Comparison of ENCODE assay signal across 8 cellular contexts in the genomic region with DNA sequence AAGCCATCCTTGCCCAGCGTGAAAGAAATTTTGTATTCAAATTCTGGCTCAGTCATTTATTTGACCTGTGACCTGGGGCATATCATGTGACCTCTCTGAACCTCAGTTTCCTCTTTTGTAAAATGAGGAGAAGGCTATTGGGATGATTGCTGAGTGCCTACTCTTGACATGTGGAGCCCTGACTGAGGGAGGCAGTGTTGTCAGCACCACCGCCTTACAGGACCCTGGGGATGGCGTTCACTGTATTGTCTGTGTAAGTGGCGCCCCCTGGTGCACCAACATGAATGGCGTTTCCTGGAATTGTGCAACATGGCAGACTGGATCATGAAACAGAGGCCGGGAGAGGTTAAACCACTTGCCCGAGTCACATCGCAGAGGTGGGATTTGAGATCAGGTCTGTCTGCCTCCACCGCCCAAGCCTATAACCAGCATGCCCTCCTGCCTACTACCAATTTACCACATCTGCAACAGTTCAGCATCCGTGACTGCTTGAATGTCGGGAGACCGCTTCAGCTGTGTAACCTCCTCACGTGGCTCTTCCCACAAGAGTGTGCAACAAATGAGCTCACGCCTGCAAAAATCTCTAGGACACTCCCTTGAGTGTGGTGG. TPM values are rescaled to one million over a fixed set of nuclear protein-coding genes. Genes with fewer than 3 reads are reported as not detected.
A peak's percentile ranks its signal among the peaks of the same experiment; 100 is the strongest.
DNase-seq lines count a peak whose midpoint lies in the region; ATAC-seq lines count a peak whose summit lies in the region.

No MANE protein-coding gene starts in this region.

- DNase-seq in GM04503 (ENCODE audit: low read depth) (peak; percentile 51), NCI-H345 (lab: John Stamatoyannopoulos, UW) (peak; percentile 81), left colon (peak; percentile 75 to 95)
- peak; percentile 28 to 80 (median 52) for DNase-seq in activated CD4-positive, CD25-positive, alpha-beta regulatory T cell (lab: John Stamatoyannopoulos, UW)
- DNase-seq in central memory CD4-positive, alpha-beta T cell: peak; percentile 73
- DNase-seq in stimulated activated CD4-positive, alpha-beta T cell treated with anti-CD3 and anti-CD28 coated beads, Interleukin-2, amount 100 ng/mL, for 4 hours (ENCODE audit: low read depth): peak; percentile 75

- ATAC-seq in HG02981 (IDR thresholded peaks at IDR 0.05; ENCODE audit: unreplicated experiment): peak; percentile 87
- peak; percentile 99 for ATAC-seq in left colon
- no peak for ATAC-seq in GM19023 (IDR thresholded peaks at IDR 0.05; ENCODE audit: unreplicated experiment)

- intact Hi-C loops in left colon (cut with DNase I, micrococcal nuclease): no loop called here

RNA-seq across cellular contexts. Expression of a gene that starts 20.1 kb away (rescaled TPM):
- total RNA-seq in left colon: not detected
